In genomic region chr14:92449404-92449975, GRCh38 we compare ENCODE assay signal across 23 cellular contexts.
DNase-seq lines count a peak whose midpoint lies in the region; ATAC-seq and TF ChIP-seq lines count a peak whose summit lies in the region.
"Had no signal": no experiment of that assay in that cellular context is flagged by ENCODE, and none has a peak within 500 bp of the region (broad histone marks: within the 10 kb centered on the region; RNA-seq: fewer than 3 reads in every experiment).

No MANE protein-coding gene starts in this region.

- no peaks in the 10 kb centered on the region for H3K36me3 Mint-ChIP-seq in nephron progenitor cell (ENCODE audit: low read depth)
- H3K36me3 Mint-ChIP-seq: CD8-positive, alpha-beta T cell had no signal

- peaks cover 9% of the 10 kb centered on the region for H3K9me3 Mint-ChIP-seq in nephron progenitor cell

- peaks cover 8% of the 10 kb centered on the region for H3K27me3 Mint-ChIP-seq in nephron progenitor cell (ENCODE audit: low read depth, poor library complexity)

- 0 out of 2 replicates have a peak overlapping the region, but pooled peaks have one; percentile 54 for H3K27ac ChIP-seq in VCaP

- H3K4me1 Mint-ChIP-seq in nephron progenitor cell: peaks cover 28% of the 10 kb centered on the region

- no peak for ATAC-seq in HG03521 (IDR thresholded peaks at IDR 0.05; ENCODE audit: unreplicated experiment)
- ATAC-seq: CD8-positive, alpha-beta T cell; K562 had no signal

- TF ChIP-seq CTCF in VCaP (conservative IDR thresholded peaks at IDR 0.05) (no peak), nephron progenitor cell (IDR thresholded peaks at IDR 0.05) (no peak)

- H3K4me3 Mint-ChIP-seq in nephron progenitor cell: no peak overlapping the region
- H3K4me3 Mint-ChIP-seq: CD8-positive, alpha-beta T cell had no signal

- H3K27ac Mint-ChIP-seq in nephron progenitor cell: peak overlapping the region; percentile 33
- H3K27ac Mint-ChIP-seq: CD8-positive, alpha-beta T cell had no signal

- DNase-seq in globus pallidus (ENCODE audit: low spot score): peak; percentile 8
- no peak for DNase-seq in nephron progenitor cell
- DNase-seq in retina: peak; percentile 47
- no peak for DNase-seq in NK-92 treated with Interleukin-12 subunit alpha and Interleukin-12 subunit beta, amount 100 ng/mL, for 24 hours (lab: John Stamatoyannopoulos, UW)
- no peak for DNase-seq in LoVo (ENCODE audit: low spot score)
- DNase-seq in DMS53 treated with DMSO at 0.1 percent for 48 hours (lab: John Stamatoyannopoulos, UW; ENCODE audit: unreplicated experiment): no peak
- DNase-seq: Caco-2; CD8-positive, alpha-beta T cell; DMS79; EL; GF-D8; HCEC 1CT; MG63; NCI-H1417; NCI-H1694; NCI-H2029 treated with DMSO at 0.1 percent for 48 hours; NCI-H2227 treated with DMSO at 0.1 percent for 48 hours; NCI-H526 treated with DMSO at 0.1 percent for 48 hours; RPMI8226; SHP77 had no signal

Comparison
In these comparisons a context has a peak if more than half of its experiments do, and no peak if none do; other contexts are left out.
1. DNase-seq: peak in globus pallidus (single experiment) and retina (single experiment); none in nephron progenitor cell (single experiment), NK-92 treated with Interleukin-12 subunit alpha and Interleukin-12 subunit beta, amount 100 ng/mL, for 24 hours (single experiment), LoVo (single experiment) and DMS53 treated with DMSO at 0.1 percent for 48 hours (single experiment).